ENCODE assay signal across 34 cellular contexts in the genomic region with DNA sequence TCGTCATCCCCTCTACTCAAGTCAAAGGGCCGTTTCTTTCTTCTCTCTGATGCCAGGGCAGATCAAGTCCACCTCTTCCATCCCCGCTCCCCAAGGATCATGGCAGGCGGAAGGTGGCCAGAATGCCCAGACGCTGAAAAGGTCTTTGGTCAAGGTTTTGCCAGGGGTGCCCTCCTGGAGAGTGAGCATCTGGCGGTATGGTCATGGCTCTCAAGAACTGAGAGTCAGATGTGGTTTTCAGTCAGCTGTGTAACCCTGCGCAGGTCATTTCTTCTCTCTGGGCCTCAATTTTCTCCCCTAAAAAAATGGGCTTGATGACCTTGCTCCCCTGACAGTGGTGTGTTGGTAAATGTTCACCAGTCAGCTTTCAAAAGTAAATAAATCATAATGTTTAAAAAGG. TPM values are rescaled to one million over a fixed set of nuclear protein-coding genes. Genes with fewer than 3 reads are reported as not detected.
"Had no signal": no experiment of that assay in that cellular context is flagged by ENCODE, and none has a peak within 500 bp of the region (broad histone marks: within the 10 kb centered on the region; RNA-seq: fewer than 3 reads in every experiment).

No MANE protein-coding gene starts in this region.

- H3K4me3 Mint-ChIP-seq: activated B cell treated with CpG ODN at 0.5 μM for 24 hours; activated CD4-positive, alpha-beta memory T cell treated with anti-CD3 and anti-CD28 coated beads, Interleukin-2, amount 10 ng/mL, durations not matched to agents 7 days and 5 days; activated CD4-positive, alpha-beta T cell treated with anti-CD3 and anti-CD28 coated beads, Interleukin-2, amount 10 ng/mL, durations not matched to agents 7 days and 5 days; activated CD8-positive, alpha-beta memory T cell treated with anti-CD3 and anti-CD28 coated beads, Interleukin-2, amount 10 ng/mL, durations not matched to agents 7 days and 5 days; activated CD8-positive, alpha-beta T cell treated with anti-CD3 and anti-CD28 coated beads, Interleukin-2, amount 10 ng/mL, durations not matched to agents 7 days and 5 days; activated naive CD4-positive, alpha-beta T cell treated with anti-CD3 and anti-CD28 coated beads, Interleukin-2, amount 10 ng/mL, durations not matched to agents 7 days and 5 days; activated naive CD4-positive, alpha-beta T cell treated with anti-CD3 and anti-CD28 coated beads, Interleukin-2, amount 50 U/mL, for 24 hours; activated naive CD8-positive, alpha-beta T cell; activated naive CD8-positive, alpha-beta T cell treated with anti-CD3 and anti-CD28 coated beads, Interleukin-2, amount 10 ng/mL, durations not matched to agents 7 days and 5 days; activated naive CD8-positive, alpha-beta T cell treated with anti-CD3 and anti-CD28 coated beads, Interleukin-2, amount 50 U/mL, for 24 hours; activated T-cell treated with anti-CD3 and anti-CD28 coated beads, Interleukin-2, amount 50 U/mL, for 24 hours; T-helper 1 cell treated with Interleukin-12 subunit alpha and Interleukin-12 subunit beta and Interleukin-4 antibody, amounts not matched to agents 30 μg/mL and 1 μg/mL, for 36 hours; T-helper 2 cell treated with Interferon-gamma antibody and Interleukin-4, amounts not matched to agents 5 μg/mL and 100 μg/mL, for 36 hours had no signal

- H3K4me1 ChIP-seq: body of pancreas, breast epithelium had no signal

- H3K9me3 ChIP-seq: body of pancreas, breast epithelium had no signal

- H3K27ac Mint-ChIP-seq: activated CD4-positive, alpha-beta memory T cell treated with anti-CD3 and anti-CD28 coated beads, Interleukin-2, amount 10 ng/mL, durations not matched to agents 7 days and 5 days; activated CD4-positive, alpha-beta T cell treated with anti-CD3 and anti-CD28 coated beads, Interleukin-2, amount 10 ng/mL, durations not matched to agents 7 days and 5 days; activated CD8-positive, alpha-beta memory T cell treated with anti-CD3 and anti-CD28 coated beads, Interleukin-2, amount 10 ng/mL, durations not matched to agents 7 days and 5 days; activated CD8-positive, alpha-beta T cell treated with anti-CD3 and anti-CD28 coated beads, Interleukin-2, amount 10 ng/mL, durations not matched to agents 7 days and 5 days; activated naive CD4-positive, alpha-beta T cell treated with anti-CD3 and anti-CD28 coated beads, Interleukin-2, amount 10 ng/mL, durations not matched to agents 7 days and 5 days; activated naive CD4-positive, alpha-beta T cell treated with anti-CD3 and anti-CD28 coated beads, Interleukin-2, amount 50 U/mL, for 24 hours; activated naive CD8-positive, alpha-beta T cell; activated naive CD8-positive, alpha-beta T cell treated with anti-CD3 and anti-CD28 coated beads, Interleukin-2, amount 10 ng/mL, durations not matched to agents 7 days and 5 days; activated naive CD8-positive, alpha-beta T cell treated with anti-CD3 and anti-CD28 coated beads, Interleukin-2, amount 50 U/mL, for 24 hours; activated T-cell treated with anti-CD3 and anti-CD28 coated beads, Interleukin-2, amount 50 U/mL, for 24 hours; activated T-helper 2 cell treated with anti-CD3 and anti-CD28 coated beads, Interferon-gamma antibody, Interleukin-2, Interleukin-4, amounts not matched to agents 10 μg/mL and 5 μg/mL and 100 μg/mL, durations not matched to agents 14 hours and 24 hours and 36 hours; T-helper 1 cell treated with Interleukin-12 subunit alpha and Interleukin-12 subunit beta and Interleukin-4 antibody, amounts not matched to agents 30 μg/mL and 1 μg/mL, for 36 hours; T-helper 2 cell treated with Interferon-gamma antibody and Interleukin-4, amounts not matched to agents 5 μg/mL and 100 μg/mL, for 36 hours had no signal

- H3K4me1 Mint-ChIP-seq: activated CD4-positive, alpha-beta memory T cell treated with anti-CD3 and anti-CD28 coated beads, Interleukin-2, amount 10 ng/mL, durations not matched to agents 7 days and 5 days; activated naive CD4-positive, alpha-beta T cell treated with anti-CD3 and anti-CD28 coated beads, Interleukin-2, amount 10 ng/mL, durations not matched to agents 7 days and 5 days; activated naive CD4-positive, alpha-beta T cell treated with anti-CD3 and anti-CD28 coated beads, Interleukin-2, amount 50 U/mL, for 24 hours; activated naive CD8-positive, alpha-beta T cell treated with anti-CD3 and anti-CD28 coated beads, Interleukin-2, amount 50 U/mL, for 24 hours had no signal

- ATAC-seq: activated CD8-positive, alpha-beta memory T cell treated with anti-CD3 and anti-CD28 coated beads, Interleukin-2, amount 10 ng/mL, durations not matched to agents 7 days and 5 days; activated CD8-positive, alpha-beta T cell treated with anti-CD3 and anti-CD28 coated beads, Interleukin-2, amount 10 ng/mL, durations not matched to agents 7 days and 5 days; activated naive CD8-positive, alpha-beta T cell treated with anti-CD3 and anti-CD28 coated beads, Interleukin-2, amount 50 U/mL, for 24 hours; body of pancreas had no signal

- H3K36me3 ChIP-seq: brain microvascular endothelial cell, breast epithelium had no signal

- H3K4me3 ChIP-seq: body of pancreas, breast epithelium had no signal

- H3K9me3 Mint-ChIP-seq: activated B cell treated with CpG ODN at 0.5 μM for 24 hours; activated naive CD4-positive, alpha-beta T cell treated with anti-CD3 and anti-CD28 coated beads, Interleukin-2, amount 50 U/mL, for 24 hours; activated naive CD8-positive, alpha-beta T cell treated with anti-CD3 and anti-CD28 coated beads, Interleukin-2, amount 50 U/mL, for 24 hours; activated T-cell treated with anti-CD3 and anti-CD28 coated beads, Interleukin-2, amount 50 U/mL, for 24 hours; T-helper 2 cell treated with Interferon-gamma antibody and Interleukin-4, amounts not matched to agents 5 μg/mL and 100 μg/mL, for 36 hours had no signal

- DNase-seq: activated B cell treated with CpG ODN at 0.5 μM for 24 hours; activated CD4-positive, alpha-beta memory T cell treated with anti-CD3 and anti-CD28 coated beads, Interleukin-2, amount 10 ng/mL, durations not matched to agents 7 days and 5 days; activated CD4-positive, alpha-beta T cell treated with anti-CD3 and anti-CD28 coated beads for 4 hours; activated CD4-positive, alpha-beta T cell treated with anti-CD3 and anti-CD28 coated beads, Interleukin-2, amount 10 ng/mL, durations not matched to agents 7 days and 5 days; activated CD4-positive, alpha-beta T cell treated with anti-CD3 and anti-CD28 coated beads, Interleukin-2, amount 50 U/mL, for 48 hours; activated CD4-positive, CD25-positive, alpha-beta regulatory T cell treated with anti-CD3 and anti-CD28 coated beads, Interleukin-2, amount 50 U/mL, for 72 hours; activated CD8-positive, alpha-beta memory T cell treated with anti-CD3 and anti-CD28 coated beads for 24 hours; activated CD8-positive, alpha-beta memory T cell treated with anti-CD3 and anti-CD28 coated beads, Interleukin-2, amount 50 U/mL, for 48 hours; activated effector memory CD4-positive, alpha-beta T cell treated with Interleukin-2 at 50 U/mL for 16 hours; activated gamma-delta T cell; activated naive CD4-positive, alpha-beta T cell treated with anti-CD3 and anti-CD28 coated beads, Interleukin-2, amount 10 ng/mL, durations not matched to agents 7 days and 5 days; activated naive CD4-positive, alpha-beta T cell treated with Interleukin-2 at 50 U/mL for 16 hours; activated naive CD8-positive, alpha-beta T cell treated with anti-CD3 and anti-CD28 coated beads, Interleukin-2, amount 10 ng/mL, durations not matched to agents 7 days and 5 days; activated naive CD8-positive, alpha-beta T cell treated with anti-CD3 and anti-CD28 coated beads, Interleukin-2, amount 50 U/mL, for 24 hours; activated T-cell treated with anti-CD3 and anti-CD28 coated beads, Interleukin-2, amount 50 U/mL, for 24 hours; activated T-cell treated with anti-CD3 and anti-CD28 coated beads, Interleukin-2, amount 50 U/mL, for 48 hours; aorta; body of pancreas; brain microvascular endothelial cell; central memory CD4-positive, alpha-beta T cell; T-helper 1 cell; T-helper 9 cell had no signal

- H3K27ac ChIP-seq: body of pancreas, brain microvascular endothelial cell, breast epithelium, VCaP had no signal

- H3K36me3 Mint-ChIP-seq: activated CD8-positive, alpha-beta memory T cell treated with anti-CD3 and anti-CD28 coated beads, Interleukin-2, amount 10 ng/mL, durations not matched to agents 7 days and 5 days; activated naive CD4-positive, alpha-beta T cell treated with anti-CD3 and anti-CD28 coated beads, Interleukin-2, amount 10 ng/mL, durations not matched to agents 7 days and 5 days; activated naive CD4-positive, alpha-beta T cell treated with anti-CD3 and anti-CD28 coated beads, Interleukin-2, amount 50 U/mL, for 24 hours; activated naive CD8-positive, alpha-beta T cell; activated naive CD8-positive, alpha-beta T cell treated with anti-CD3 and anti-CD28 coated beads, Interleukin-2, amount 10 ng/mL, durations not matched to agents 7 days and 5 days had no signal

- H3K27me3 Mint-ChIP-seq: activated B cell treated with CpG ODN at 0.5 μM for 24 hours; activated naive CD8-positive, alpha-beta T cell had no signal

- H3K27me3 ChIP-seq: body of pancreas had no signal

RNA-seq across cellular contexts. Expression of a gene that starts 12.4 kb away (rescaled TPM):
- total RNA-seq: activated B cell treated with CpG ODN at 0.5 μM for 24 hours; activated CD4-positive, alpha-beta memory T cell treated with anti-CD3 and anti-CD28 coated beads, Interleukin-2, amount 10 ng/mL, durations not matched to agents 7 days and 5 days; activated CD4-positive, alpha-beta T cell treated with anti-CD3 and anti-CD28 coated beads, Interleukin-2, amount 10 ng/mL, durations not matched to agents 7 days and 5 days; activated CD8-positive, alpha-beta memory T cell treated with anti-CD3 and anti-CD28 coated beads, Interleukin-2, amount 10 ng/mL, durations not matched to agents 7 days and 5 days; activated CD8-positive, alpha-beta T cell treated with anti-CD3 and anti-CD28 coated beads, Interleukin-2, amount 10 ng/mL, durations not matched to agents 7 days and 5 days; activated naive CD8-positive, alpha-beta T cell treated with anti-CD3 and anti-CD28 coated beads, Interleukin-2, amount 10 ng/mL, durations not matched to agents 7 days and 5 days; activated T-helper 2 cell treated with anti-CD3 and anti-CD28 coated beads, Interferon-gamma antibody, Interleukin-2, Interleukin-4, amounts not matched to agents 10 μg/mL and 5 μg/mL and 100 μg/mL, durations not matched to agents 14 hours and 24 hours and 36 hours; aorta; astrocyte; cardiac septum; cerebellum had no signal
- polyA plus RNA-seq: aorta had no signal

RNA-seq across cellular contexts. Expression of a gene that starts 45.1 kb away (rescaled TPM):
- total RNA-seq: activated B cell treated with CpG ODN at 0.5 μM for 24 hours; activated CD4-positive, alpha-beta memory T cell treated with anti-CD3 and anti-CD28 coated beads, Interleukin-2, amount 10 ng/mL, durations not matched to agents 7 days and 5 days; activated CD4-positive, alpha-beta T cell treated with anti-CD3 and anti-CD28 coated beads, Interleukin-2, amount 10 ng/mL, durations not matched to agents 7 days and 5 days; activated CD8-positive, alpha-beta memory T cell treated with anti-CD3 and anti-CD28 coated beads, Interleukin-2, amount 10 ng/mL, durations not matched to agents 7 days and 5 days; activated CD8-positive, alpha-beta T cell treated with anti-CD3 and anti-CD28 coated beads, Interleukin-2, amount 10 ng/mL, durations not matched to agents 7 days and 5 days; activated naive CD8-positive, alpha-beta T cell treated with anti-CD3 and anti-CD28 coated beads, Interleukin-2, amount 10 ng/mL, durations not matched to agents 7 days and 5 days; activated T-helper 2 cell treated with anti-CD3 and anti-CD28 coated beads, Interferon-gamma antibody, Interleukin-2, Interleukin-4, amounts not matched to agents 10 μg/mL and 5 μg/mL and 100 μg/mL, durations not matched to agents 14 hours and 24 hours and 36 hours; aorta; astrocyte; cardiac septum; cerebellum had no signal
